In the genomic region with DNA sequence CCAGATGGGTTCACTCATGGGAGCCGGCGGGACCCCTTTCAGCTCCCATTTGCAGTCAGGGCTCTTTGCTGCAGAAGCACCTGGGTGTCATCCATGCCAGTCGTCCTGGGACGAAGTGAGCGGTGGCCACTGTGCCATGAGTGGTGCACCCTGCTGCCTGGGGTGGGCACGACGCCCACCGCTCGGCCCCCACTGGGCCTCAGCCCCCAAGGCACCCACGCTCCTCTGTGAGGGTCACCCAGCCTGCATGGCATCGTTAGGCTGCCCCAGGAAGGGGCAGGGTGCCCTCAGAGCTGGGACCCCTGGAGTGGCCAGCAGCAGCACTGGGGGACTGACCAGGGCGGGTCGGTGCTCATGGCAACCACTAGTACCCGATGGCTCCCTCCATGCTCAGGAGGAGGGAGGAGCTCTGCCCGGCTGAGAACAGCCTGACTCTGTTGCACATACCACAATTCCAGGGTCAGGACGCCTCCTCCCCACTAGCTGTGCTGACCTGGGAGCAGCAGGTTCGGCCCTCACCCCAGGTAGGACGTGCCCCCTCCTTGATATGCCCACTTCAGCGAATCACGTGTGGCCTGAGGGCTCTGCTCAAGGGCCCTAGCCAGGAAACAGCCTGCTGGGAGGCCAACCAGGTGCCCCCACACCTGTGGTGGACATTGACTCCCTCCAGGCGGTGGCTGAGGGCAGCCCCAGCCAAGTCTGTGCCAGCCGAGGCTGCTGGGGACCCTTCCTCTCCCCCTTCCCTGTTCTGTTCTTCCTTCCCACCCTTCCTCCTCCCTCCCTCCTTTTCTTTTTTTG, we compare ENCODE assay signal across 23 cellular contexts. TPM values are rescaled to one million over a fixed set of nuclear protein-coding genes. Genes with fewer than 3 reads are reported as not detected.
DNase-seq lines count a peak whose midpoint lies in the region; ATAC-seq, FAIRE-seq and TF ChIP-seq lines count a peak whose summit lies in the region.
"Had no signal": no experiment of that assay in that cellular context is flagged by ENCODE, and none has a peak within 500 bp of the region (broad histone marks: within the 10 kb centered on the region; RNA-seq: fewer than 3 reads in every experiment).

No MANE protein-coding gene starts in this region.

- H3K4me3 ChIP-seq in upper lobe of left lung, result no peak overlapping the region
- H3K4me3 ChIP-seq: BLaER1 treated with 17β-estradiol and CSF1 and Interleukin-3, amounts not matched to agents 10 nM and 100 nM; GM12878 had no signal

- peaks cover 4% of the 10 kb centered on the region for H3K9me3 Mint-ChIP-seq in glutamatergic neuron (ENCODE audit: unreplicated experiment)
- H3K9me3 Mint-ChIP-seq: CD8-positive, alpha-beta T cell had no signal

- TF ChIP-seq CTCF in glutamatergic neuron (IDR thresholded peaks at IDR 0.05; ENCODE audit: partially characterized antibody, unreplicated experiment), result no peak
- TF ChIP-seq CTCF in upper lobe of left lung (IDR thresholded peaks at IDR 0.05), result no peak

- intact Hi-C loops in cardiac septum (cut with DNase I), result no loop called here
- intact Hi-C loops in left ventricle myocardium superior (cut with micrococcal nuclease), result no loop called here

- no peaks in the 10 kb centered on the region for H3K9me3 ChIP-seq in upper lobe of left lung

- no peaks in the 10 kb centered on the region for H3K36me3 ChIP-seq in upper lobe of left lung
- H3K36me3 ChIP-seq: BLaER1 treated with 17β-estradiol and CSF1 and Interleukin-3, amounts not matched to agents 10 nM and 100 nM had no signal

- DNase-seq in cardiac septum (ENCODE audit: low spot score) (peak; percentile 56), left ventricle myocardium superior (no peak), glutamatergic neuron (peak; percentile 5), mesenteric fat pad (ENCODE audit: low spot score) (peak; percentile 88), upper lobe of left lung (peak; percentile 47 to 63), urothelium cell line (ENCODE audit: low spot score) (no peak)
- DNase-seq in stimulated activated CD8-positive, alpha-beta memory T cell treated with anti-CD3 and anti-CD28 coated beads, Interleukin-4, amount 100 ng/mL, for 48 hours, result no peak
- no peak for DNase-seq in activated CD4-positive, alpha-beta T cell treated with anti-CD3 and anti-CD28 coated beads for 48 hours
- DNase-seq: Calu3; CD8-positive, alpha-beta T cell; DMS53; EL; H9; NCI-H1417 treated with DMSO at 0.1 percent for 48 hours; NCI-H187 treated with DMSO at 0.1 percent for 48 hours; NCI-H226; NCI-H524; NCI-H82; OCI-M1; SHP77 treated with DMSO at 0.1 percent for 48 hours had no signal

- TF ChIP-seq EP300 in upper lobe of left lung (IDR thresholded peaks at IDR 0.05), result no peak

- ATAC-seq in left ventricle myocardium superior (no peak), upper lobe of left lung (ENCODE audit: low FRiP score in 2 of 2) (peak in 1 of 2 donors; percentile 7)
- ATAC-seq: CD8-positive, alpha-beta T cell; GM12878 had no signal

- no peak for FAIRE-seq in urothelium cell line (lab: Jason Lieb, UNC)
- FAIRE-seq: GM12878 had no signal

- H3K36me3 Mint-ChIP-seq in glutamatergic neuron (ENCODE audit: unreplicated experiment), result peaks cover under 1% of the 10 kb centered on the region
- H3K36me3 Mint-ChIP-seq: CD8-positive, alpha-beta T cell had no signal

- TF ChIP-seq POLR2A in upper lobe of left lung (IDR thresholded peaks at IDR 0.05), result no peak

- no peak overlapping the region for H3K4me3 Mint-ChIP-seq in glutamatergic neuron (ENCODE audit: unreplicated experiment)
- H3K4me3 Mint-ChIP-seq: CD8-positive, alpha-beta T cell had no signal

- H3K4me1 Mint-ChIP-seq in glutamatergic neuron (ENCODE audit: low read depth, unreplicated experiment), result peaks cover 9% of the 10 kb centered on the region

- 75 to 80% methylated on average over 5 to 22 of the region's 22 CpGs for WGBS in upper lobe of left lung, 2 donors

- no peak overlapping the region for H3K27ac Mint-ChIP-seq in glutamatergic neuron (ENCODE audit: unreplicated experiment)
- H3K27ac Mint-ChIP-seq: CD8-positive, alpha-beta T cell had no signal

- peaks cover 0 to 3% (median 0%) of the 10 kb centered on the region in 4 donors for H3K4me1 ChIP-seq in upper lobe of left lung

- no peaks in the 10 kb centered on the region for H3K27me3 ChIP-seq in upper lobe of left lung

- peaks cover 4% of the 10 kb centered on the region for H3K27me3 Mint-ChIP-seq in glutamatergic neuron (ENCODE audit: unreplicated experiment)

- no peak overlapping the region for H3K27ac ChIP-seq in upper lobe of left lung
- H3K27ac ChIP-seq: BLaER1 treated with 17β-estradiol and CSF1 and Interleukin-3, amounts not matched to agents 10 nM and 100 nM had no signal

RNA-seq across cellular contexts. Expression of a gene that starts 28.5 kb away (rescaled TPM):
- total RNA-seq in cardiac septum (0.94 TPM), left ventricle myocardium superior (1.5 TPM), glutamatergic neuron (ENCODE audit: unreplicated experiment) (5.2 TPM), mesenteric fat pad (not detected), upper lobe of left lung (10 to 100 TPM in 2 of 6 donors, 1 to 10 TPM in 3, under 1 TPM in 1; 0.60 to 28.3 (median 8.0) TPM)
- total RNA-seq: Calu3; CD8-positive, alpha-beta T cell; GM12878; M059J had no signal

Comparison
In these comparisons a context has a peak if more than half of its experiments do, and no peak if none do; other contexts are left out.
1. DNase-seq: peak in cardiac septum (single experiment), glutamatergic neuron (single experiment), mesenteric fat pad (single experiment) and upper lobe of left lung (2 of 2); none in left ventricle myocardium superior (single experiment), urothelium cell line (single experiment), stimulated activated CD8-positive, alpha-beta memory T cell treated with anti-CD3 and anti-CD28 coated beads, Interleukin-4, amount 100 ng/mL, for 48 hours (single experiment) and activated CD4-positive, alpha-beta T cell treated with anti-CD3 and anti-CD28 coated beads for 48 hours (single experiment).